9 cellular contexts compared by ENCODE assay signal in the genomic region with DNA sequence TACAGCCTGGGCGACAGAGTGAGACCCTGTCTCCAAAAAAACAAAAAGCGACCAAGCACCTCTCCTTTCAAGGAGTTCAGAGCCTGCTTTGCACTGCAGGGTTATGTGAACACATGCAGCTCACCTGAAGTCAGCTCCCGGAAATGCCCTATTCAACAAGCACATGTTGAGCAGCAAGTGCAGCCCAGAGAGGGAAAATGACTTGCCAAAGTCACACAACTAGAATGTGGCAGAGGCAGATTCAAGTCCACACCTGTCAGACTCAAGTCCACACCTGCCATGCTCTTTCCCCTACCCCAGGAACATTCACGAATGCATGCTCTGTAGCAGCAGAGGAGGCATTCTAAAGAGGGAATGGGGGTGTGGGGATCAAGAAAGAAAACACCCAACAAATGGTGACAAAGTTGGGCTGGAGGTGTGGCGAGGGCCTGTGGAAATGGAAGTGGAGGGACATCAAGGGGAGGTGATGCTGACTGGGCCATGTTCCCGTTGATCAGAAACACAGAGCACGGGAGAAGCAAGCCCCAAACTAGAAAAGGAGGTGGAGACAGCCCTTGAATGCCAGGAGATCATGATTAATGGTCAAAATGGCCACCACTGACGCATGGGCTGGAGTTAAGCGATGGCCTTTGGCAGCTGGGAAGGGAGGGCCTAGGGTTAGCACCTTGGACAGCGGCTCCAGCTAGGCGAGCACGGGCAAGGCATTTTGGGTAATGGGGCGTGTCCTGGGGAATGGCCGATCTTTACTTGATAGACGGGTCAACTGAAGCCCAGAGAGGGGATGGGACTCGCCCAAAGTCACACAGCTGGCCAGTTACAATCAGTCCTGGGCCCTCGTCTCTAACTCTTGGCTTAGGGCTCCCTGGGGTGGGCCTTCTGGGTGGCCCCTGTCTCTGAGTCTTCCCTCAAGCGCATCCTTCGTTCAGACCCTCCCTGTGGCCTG. TPM values are rescaled to one million over a fixed set of nuclear protein-coding genes. Genes with fewer than 3 reads are reported as not detected.
DNase-seq lines count a peak whose midpoint lies in the region; ATAC-seq lines count a peak whose summit lies in the region.
"Had no signal": no experiment of that assay in that cellular context is flagged by ENCODE, and none has a peak within 500 bp of the region (broad histone marks: within the 10 kb centered on the region; RNA-seq: fewer than 3 reads in every experiment).

No MANE protein-coding gene starts in this region.

- CTCF ChIA-PET in activated CD4-positive, alpha-beta memory T cell treated with anti-CD3 and anti-CD28 coated beads for 36 hours (lab: Charles Lee): interaction anchor here (1.1 kb wide), 1 partner anchor 11 kb away, joined by 5 read pairs; no protein-coding TSS in a partner anchor

- H3K27ac Mint-ChIP-seq in activated CD4-positive, alpha-beta memory T cell treated with anti-CD3 and anti-CD28 coated beads for 36 hours: no peak overlapping the region

- POLR2A ChIA-PET in activated CD4-positive, alpha-beta memory T cell treated with anti-CD3 and anti-CD28 coated beads for 36 hours (lab: Charles Lee): no interaction called here

- intact Hi-C loops in activated CD4-positive, alpha-beta memory T cell treated with anti-CD3 and anti-CD28 coated beads for 36 hours (cut with micrococcal nuclease): loop anchor here (1.0 kb wide), 1 partner anchor 12 kb away; no protein-coding TSS in a partner anchor

- H3K4me3 Mint-ChIP-seq in activated CD4-positive, alpha-beta memory T cell treated with anti-CD3 and anti-CD28 coated beads for 36 hours: no peak overlapping the region

- H3K9me3 ChIP-seq in BLaER1: no peaks in the 10 kb centered on the region
- H3K9me3 ChIP-seq: uterus had no signal

- H4K20me1 ChIP-seq in BLaER1: peaks cover 83% of the 10 kb centered on the region

- H3K9me3 Mint-ChIP-seq in activated CD4-positive, alpha-beta memory T cell treated with anti-CD3 and anti-CD28 coated beads for 36 hours: no peaks in the 10 kb centered on the region

- peak overlapping the region; percentile 30; the same call in 1 of the 2 replicates for H3K4me2 ChIP-seq in BLaER1

- no peak overlapping the region for H3K4me3 ChIP-seq in BLaER1
- H3K4me3 ChIP-seq: uterus had no signal

- no peak overlapping the region for H3K27ac ChIP-seq in BLaER1
- H3K27ac ChIP-seq: uterus had no signal

- no peak overlapping the region for H3K9ac ChIP-seq in BLaER1

- H3K4me1 Mint-ChIP-seq in activated CD4-positive, alpha-beta memory T cell treated with anti-CD3 and anti-CD28 coated beads for 36 hours (ENCODE audit: low read depth): peaks cover 7% of the 10 kb centered on the region

- H3K27me3 Mint-ChIP-seq in activated CD4-positive, alpha-beta memory T cell treated with anti-CD3 and anti-CD28 coated beads for 36 hours: peaks cover 16% of the 10 kb centered on the region

- H3K4me1 ChIP-seq in BLaER1: peaks cover 14% of the 10 kb centered on the region

- no peaks in the 10 kb centered on the region for H3K36me3 ChIP-seq in BLaER1
- H3K36me3 ChIP-seq: uterus had no signal

- no peaks in the 10 kb centered on the region for H3K36me3 Mint-ChIP-seq in activated CD4-positive, alpha-beta memory T cell treated with anti-CD3 and anti-CD28 coated beads for 36 hours

- ATAC-seq in GM18858 (IDR thresholded peaks at IDR 0.05; ENCODE audit: unreplicated experiment): no peak
- no peak for ATAC-seq in HG03565 (IDR thresholded peaks at IDR 0.05; ENCODE audit: unreplicated experiment)
- no peak for ATAC-seq in GM18909 (IDR thresholded peaks at IDR 0.05; ENCODE audit: poor library complexity, unreplicated experiment)

- H3K27me3 ChIP-seq in BLaER1: peaks cover 44% of the 10 kb centered on the region
- H3K27me3 ChIP-seq: uterus had no signal

- peak; percentile 69 for DNase-seq in HK-2 (ENCODE audit: unreplicated experiment)
- peak; percentile 63 for DNase-seq in activated CD4-positive, alpha-beta memory T cell treated with anti-CD3 and anti-CD28 coated beads for 36 hours
- DNase-seq in iPS-NIHi7 (ENCODE audit: extremely low spot score): peak; percentile 89
- DNase-seq in DMS79 (lab: John Stamatoyannopoulos, UW): no peak
- DNase-seq: uterus had no signal

RNA-seq across cellular contexts. Expression of gene RAP1GAP, which starts 21.5 kb away (rescaled TPM):
- total RNA-seq in activated CD4-positive, alpha-beta memory T cell treated with anti-CD3 and anti-CD28 coated beads for 36 hours: 1 to 10 TPM; 1.1 to 1.7 TPM
